ENCODE assay signal across 35 cellular contexts in the genomic region with DNA sequence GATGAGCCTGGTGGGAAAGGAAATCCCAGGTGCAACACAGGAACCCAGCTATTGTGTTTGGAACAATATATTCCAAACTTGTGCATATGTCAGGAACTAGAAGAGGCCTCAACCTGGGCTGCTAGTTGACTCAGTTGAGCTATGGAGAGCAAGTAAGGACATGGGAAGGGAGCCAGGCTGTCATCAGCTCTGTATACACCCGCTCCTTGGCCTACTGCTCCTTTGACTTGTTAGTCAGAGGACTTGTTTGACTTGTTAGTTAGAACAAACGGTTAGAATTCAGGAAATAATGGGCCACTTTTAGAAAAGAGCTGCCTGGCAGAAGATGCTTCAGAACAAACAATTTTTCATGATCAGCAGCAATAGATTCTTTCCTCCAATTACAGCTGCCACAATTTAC.
"Had no signal": no experiment of that assay in that cellular context is flagged by ENCODE, and none has a peak within 500 bp of the region (broad histone marks: within the 10 kb centered on the region; RNA-seq: fewer than 3 reads in every experiment).

No MANE protein-coding gene starts in this region.

- H3K27ac ChIP-seq: adrenal gland, body of pancreas, breast epithelium, PC-9, VCaP had no signal

- H3K27me3 ChIP-seq: body of pancreas had no signal

- H3K9me3 Mint-ChIP-seq: activated B cell treated with CpG ODN at 0.5 μM for 24 hours; activated CD4-positive, alpha-beta memory T cell treated with anti-CD3 and anti-CD28 coated beads for 36 hours; activated naive CD4-positive, alpha-beta T cell treated with anti-CD3 and anti-CD28 coated beads for 36 hours; activated T-cell treated with anti-CD3 and anti-CD28 coated beads, Interleukin-2, amount 50 U/mL, for 4 hours; activated T-helper 1 cell treated with anti-CD3 and anti-CD28 coated beads, Interleukin-12 subunit alpha, Interleukin-12 subunit beta, Interleukin-2, Interleukin-4 antibody, amounts not matched to agents 30 ng/mL and 10 ng/mL and 1 ng/mL, durations not matched to agents 14 hours and 24 hours and 36 hours had no signal

- H3K4me3 Mint-ChIP-seq: activated B cell treated with CpG ODN at 0.5 μM for 24 hours; activated CD4-positive, alpha-beta memory T cell treated with anti-CD3 and anti-CD28 coated beads for 36 hours; activated naive CD4-positive, alpha-beta T cell treated with anti-CD3 and anti-CD28 coated beads for 36 hours; activated T-cell treated with anti-CD3 and anti-CD28 coated beads, Interleukin-2, amount 50 U/mL, for 4 hours; activated T-helper 1 cell treated with anti-CD3 and anti-CD28 coated beads, Interleukin-12 subunit alpha, Interleukin-12 subunit beta, Interleukin-2, Interleukin-4 antibody, amounts not matched to agents 30 ng/mL and 10 ng/mL and 1 ng/mL, durations not matched to agents 14 hours and 24 hours and 36 hours had no signal

- H3K36me3 Mint-ChIP-seq: activated CD4-positive, alpha-beta memory T cell treated with anti-CD3 and anti-CD28 coated beads for 36 hours; activated naive CD4-positive, alpha-beta T cell treated with anti-CD3 and anti-CD28 coated beads, Interleukin-2, amount 50 U/mL, for 72 hours had no signal

- H3K4me1 ChIP-seq: adrenal gland, body of pancreas, breast epithelium had no signal

- H3K36me3 ChIP-seq: adrenal gland, breast epithelium had no signal

- H3K27ac Mint-ChIP-seq: activated B cell treated with CpG ODN at 0.5 μM for 24 hours; activated CD4-positive, alpha-beta memory T cell treated with anti-CD3 and anti-CD28 coated beads for 36 hours; activated naive CD4-positive, alpha-beta T cell treated with anti-CD3 and anti-CD28 coated beads for 36 hours; activated naive CD4-positive, alpha-beta T cell treated with anti-CD3 and anti-CD28 coated beads, Interleukin-2, amount 50 U/mL, for 72 hours; activated T-helper 1 cell treated with anti-CD3 and anti-CD28 coated beads, Interleukin-12 subunit alpha, Interleukin-12 subunit beta, Interleukin-2, Interleukin-4 antibody, amounts not matched to agents 30 ng/mL and 10 ng/mL and 1 ng/mL, durations not matched to agents 14 hours and 24 hours and 36 hours had no signal

- DNase-seq: activated B cell treated with CpG ODN at 0.5 μM for 24 hours; activated CD4-positive, alpha-beta memory T cell treated with anti-CD3 and anti-CD28 coated beads for 36 hours; activated CD4-positive, alpha-beta T cell treated with anti-CD3 and anti-CD28 coated beads for 4 hours; activated CD4-positive, alpha-beta T cell treated with anti-CD3 and anti-CD28 coated beads, Interleukin-2, amount 50 U/mL, for 1 hour; activated CD4-positive, CD25-positive, alpha-beta regulatory T cell treated with anti-CD3 and anti-CD28 coated beads, Interleukin-2, amount 50 U/mL, for 72 hours; activated CD8-positive, alpha-beta memory T cell treated with anti-CD3 and anti-CD28 coated beads, Interleukin-2, amount 50 U/mL, for 4 hours; activated gamma-delta T cell treated with Interleukin-2 at 50 U/mL for 16 hours; activated naive CD4-positive, alpha-beta T cell treated with anti-CD3 and anti-CD28 coated beads for 36 hours; activated T-cell treated with anti-CD3 and anti-CD28 coated beads for 4 hours; activated T-cell treated with anti-CD3 and anti-CD28 coated beads, Interleukin-2, amount 50 U/mL, for 4 hours; adrenal gland; body of pancreas; caudate nucleus; cerebellar nuclear complex; Karpas-422; NCI-H1105; NCI-H1417 treated with DMSO at 0.1 percent for 48 hours; NCI-H187 treated with DMSO at 0.1 percent for 48 hours; NCI-H2081; NCI-H2171 treated with DMSO at 0.1 percent for 48 hours; NCI-H226; NCI-H446 treated with DMSO at 0.1 percent for 48 hours; NCI-H524; NCI-H69; NK-92 treated with Interleukin-12 subunit alpha and Interleukin-12 subunit beta, amount 100 ng/mL, for 24 hours; Right ventricle myocardium superior; SW 1271; T-helper 1 cell; T-helper 2 cell; T-helper 9 cell had no signal

- H3K4me3 ChIP-seq: adrenal gland, body of pancreas, breast epithelium, PC-9 had no signal

- H3K27me3 Mint-ChIP-seq: activated B cell treated with CpG ODN at 0.5 μM for 24 hours; activated CD4-positive, alpha-beta memory T cell treated with anti-CD3 and anti-CD28 coated beads for 36 hours had no signal

- H2AFZ ChIP-seq: PC-9 had no signal

- H3K4me1 Mint-ChIP-seq: activated B cell treated with CpG ODN at 0.5 μM for 24 hours had no signal

- ATAC-seq: activated naive CD4-positive, alpha-beta T cell treated with anti-CD3 and anti-CD28 coated beads, Interleukin-2, amount 50 U/mL, for 72 hours; activated T-cell treated with anti-CD3 and anti-CD28 coated beads, Interleukin-2, amount 50 U/mL, for 4 hours; body of pancreas had no signal

- H3K9me3 ChIP-seq: adrenal gland, body of pancreas, breast epithelium had no signal

- H3K4me2 ChIP-seq: PC-9 had no signal
